In the genomic region with DNA sequence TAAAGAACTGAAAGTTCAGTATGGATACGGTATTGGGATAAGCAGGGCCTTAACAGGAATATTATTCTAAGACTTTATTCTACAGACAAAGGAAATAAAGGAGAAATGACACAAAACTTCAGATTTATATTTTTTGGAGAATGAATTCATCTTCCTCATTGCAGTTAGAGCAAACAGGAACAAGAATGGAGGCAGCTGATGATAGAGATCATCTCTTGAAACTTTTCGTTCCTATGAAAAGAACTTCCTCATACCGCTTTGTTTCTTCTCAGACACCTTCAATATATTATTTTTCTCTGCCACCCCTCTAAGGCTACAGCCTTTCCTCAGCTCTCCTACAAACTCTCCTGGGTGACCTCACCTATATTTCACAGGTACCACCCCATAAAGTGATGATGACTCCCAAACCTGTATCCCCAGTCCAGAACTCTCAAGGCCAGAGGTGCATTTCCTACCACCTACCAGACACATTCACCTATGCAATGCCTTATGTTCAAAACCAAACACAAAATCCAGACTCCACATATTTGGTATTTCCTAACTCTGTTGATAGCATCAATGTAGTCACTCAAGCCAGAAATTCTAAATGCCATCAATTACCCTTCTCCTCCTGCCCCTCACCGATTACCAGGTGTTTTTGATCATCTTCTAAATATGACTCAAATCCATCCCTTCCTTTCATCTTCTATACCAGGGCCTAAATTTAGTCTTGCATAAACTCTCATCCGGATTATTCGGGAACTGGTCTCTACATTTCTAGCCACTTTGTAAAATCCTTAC, we compare ENCODE assay signal across 17 cellular contexts. TPM values are rescaled to one million over a fixed set of nuclear protein-coding genes. Genes with fewer than 3 reads are reported as not detected.
DNase-seq lines count a peak whose midpoint lies in the region; ATAC-seq and TF ChIP-seq lines count a peak whose summit lies in the region.
"Had no signal": no experiment of that assay in that cellular context is flagged by ENCODE, and none has a peak within 500 bp of the region (broad histone marks: within the 10 kb centered on the region; RNA-seq: fewer than 3 reads in every experiment).

No MANE protein-coding gene starts in this region.

- H3K36me3 Mint-ChIP-seq in activated CD4-positive, alpha-beta T cell treated with anti-CD3 and anti-CD28 coated beads for 36 hours (ENCODE audit: low read depth) = peaks cover 23% of the 10 kb centered on the region
- peaks cover 4% of the 10 kb centered on the region for H3K36me3 Mint-ChIP-seq in central memory CD8-positive, alpha-beta T cell (ENCODE audit: insufficient read depth)

- TF ChIP-seq CTCF in OCI-LY1 (IDR thresholded peaks at IDR 0.05; ENCODE audit: low read length) (no peak), spleen (IDR thresholded peaks at IDR 0.05 in 8 of 11, conservative IDR thresholded peaks at IDR 0.05 in 3 of 11) (no peak), GM20000 (IDR thresholded peaks at IDR 0.05; ENCODE audit: extremely low read depth, missing control alignments) (no peak), esophagus squamous epithelium (IDR thresholded peaks at IDR 0.05) (no peak)

- H3K27ac ChIP-seq in OCI-LY1 (ENCODE audit: low read depth, low read length, poor library complexity, severe bottlenecking) = peak overlapping the region; percentile 48
- H3K27ac ChIP-seq in spleen = peak overlapping the region in 5 of 8 donors; percentile 16 to 72 (median 57)
- peak overlapping the region in 2 of 4 donors; percentile 16 to 33 for H3K27ac ChIP-seq in esophagus squamous epithelium
- H3K27ac ChIP-seq: colonic mucosa, GM23248, uterus had no signal

- no peaks in the 10 kb centered on the region for H3F3A ChIP-seq in OCI-LY1 (ENCODE audit: insufficient read depth, low read length)

- peak overlapping the region; percentile 79 for H3K27ac Mint-ChIP-seq in activated CD4-positive, alpha-beta T cell treated with anti-CD3 and anti-CD28 coated beads for 36 hours
- peak overlapping the region; percentile 63 for H3K27ac Mint-ChIP-seq in central memory CD8-positive, alpha-beta T cell (ENCODE audit: low read depth)

- no peaks in the 10 kb centered on the region for H3K27me3 Mint-ChIP-seq in activated CD4-positive, alpha-beta T cell treated with anti-CD3 and anti-CD28 coated beads for 36 hours
- H3K27me3 Mint-ChIP-seq in central memory CD8-positive, alpha-beta T cell = no peaks in the 10 kb centered on the region

- H3K9ac ChIP-seq in OCI-LY1 (ENCODE audit: low read length) = no peak overlapping the region
- H3K9ac ChIP-seq: GM23248 had no signal

- peaks cover 73% of the 10 kb centered on the region for H3K4me1 Mint-ChIP-seq in activated CD4-positive, alpha-beta T cell treated with anti-CD3 and anti-CD28 coated beads for 36 hours
- H3K4me1 Mint-ChIP-seq in central memory CD8-positive, alpha-beta T cell = peaks cover 69% of the 10 kb centered on the region

- peaks cover 97% of the 10 kb centered on the region for H3K79me2 ChIP-seq in OCI-LY1 (ENCODE audit: insufficient read depth, low read length)

- no peaks in the 10 kb centered on the region for H3K9me3 ChIP-seq in OCI-LY1 (ENCODE audit: low read length)
- H3K9me3 ChIP-seq in spleen = no peaks in the 10 kb centered on the region
- H3K9me3 ChIP-seq in esophagus squamous epithelium = no peaks in the 10 kb centered on the region
- H3K9me3 ChIP-seq: colonic mucosa, uterus had no signal

- H3K4me3 Mint-ChIP-seq in activated CD4-positive, alpha-beta T cell treated with anti-CD3 and anti-CD28 coated beads for 36 hours = peak overlapping the region; percentile 23
- H3K4me3 Mint-ChIP-seq in central memory CD8-positive, alpha-beta T cell = no peak overlapping the region

- no peaks in the 10 kb centered on the region for H3K9me2 ChIP-seq in OCI-LY1 (ENCODE audit: low read depth, low read length)

- ATAC-seq in activated CD4-positive, alpha-beta T cell treated with anti-CD3 and anti-CD28 coated beads for 36 hours = no peak
- no peak for ATAC-seq in central memory CD8-positive, alpha-beta T cell (replicated peaks; ENCODE audit: extremely low read depth, poor library complexity, severe bottlenecking)
- no peak for ATAC-seq in GM19351 (IDR thresholded peaks at IDR 0.05; ENCODE audit: unreplicated experiment)

- H3K27me3 ChIP-seq in OCI-LY1 (ENCODE audit: insufficient read depth, low read length) (no peaks in the 10 kb centered on the region), spleen (replicated peaks in 1 of 7) (no peaks in the 10 kb centered on the region), esophagus squamous epithelium (no peaks in the 10 kb centered on the region)
- H3K27me3 ChIP-seq: colonic mucosa, uterus had no signal

- no peak for DNase-seq in activated CD4-positive, alpha-beta T cell treated with anti-CD3 and anti-CD28 coated beads for 36 hours
- DNase-seq in activated CD4-positive, alpha-beta T cell treated with anti-CD3 and anti-CD28 coated beads for 1 hour = no peak
- no peak for DNase-seq in central memory CD8-positive, alpha-beta T cell (ENCODE audit: low spot score in 2 of 2)
- no peak for DNase-seq in spleen
- DNase-seq in GM20000 (ENCODE audit: low spot score) = no peak
- no peak for DNase-seq in esophagus squamous epithelium (lab: John Stamatoyannopoulos, UW)
- DNase-seq: ACHN; colonic mucosa; DMS79 treated with DMSO at 0.1 percent for 48 hours; GM23248; midbrain; NCI-H2171; stimulated activated CD4-positive, alpha-beta T cell treated with anti-CD3 and anti-CD28 coated beads, Interleukin-15, amount 100 ng/mL, for 24 hours; T-helper 9 cell; uterus had no signal

- H3K4me1 ChIP-seq in OCI-LY1 (ENCODE audit: insufficient read depth, low read length, severe bottlenecking) (peaks cover 40% of the 10 kb centered on the region), spleen (peaks cover 29 to 96% (median 64%) of the 10 kb centered on the region in 6 donors), esophagus squamous epithelium (peaks cover 10 to 97% (median 31%) of the 10 kb centered on the region in 3 donors)
- H3K4me1 ChIP-seq: colonic mucosa had no signal

- peak overlapping the region; percentile 31; the same call in 1 of the 2 replicates for H3K4me2 ChIP-seq in OCI-LY1 (ENCODE audit: low read length)

- TF ChIP-seq POLR2A in spleen (IDR thresholded peaks at IDR 0.05) = no peak
- TF ChIP-seq POLR2A in esophagus squamous epithelium (IDR thresholded peaks at IDR 0.05) = no peak

- H3K36me3 ChIP-seq in OCI-LY1 (ENCODE audit: insufficient read depth, low read length) (peaks cover 28% of the 10 kb centered on the region), spleen (peaks cover 0 to 13% (median 0%) of the 10 kb centered on the region in 6 donors), esophagus squamous epithelium (no peaks in the 10 kb centered on the region)
- H3K36me3 ChIP-seq: colonic mucosa, uterus had no signal

- intact Hi-C loops in activated CD4-positive, alpha-beta T cell treated with anti-CD3 and anti-CD28 coated beads for 36 hours (cut with DNase I, micrococcal nuclease) = loop anchor here (5.0 kb wide), 5 partner anchors 163 to 1322 kb away; a partner anchor contains a TSS
- intact Hi-C loops in spleen (cut with DNase I; ENCODE audit: low total_unique reads) (no loop called here), esophagus squamous epithelium (cut with DNase I) (no loop called here)

- POLR2A ChIA-PET in activated CD4-positive, alpha-beta T cell treated with anti-CD3 and anti-CD28 coated beads for 36 hours (lab: Charles Lee) = interaction anchor here (1.0 to 1.5 kb wide), 2 partner anchors 205 to 238 kb away, joined by 3 to 5 read pairs; no protein-coding TSS in a partner anchor

- CTCF ChIA-PET in activated CD4-positive, alpha-beta T cell treated with anti-CD3 and anti-CD28 coated beads for 36 hours (lab: Charles Lee) = interaction anchor here (0.6 to 4.1 kb wide), 3 partner anchors 10 to 294 kb away, joined by 3 to 18 read pairs (median 3); no protein-coding TSS in a partner anchor

- H3K9me3 Mint-ChIP-seq in activated CD4-positive, alpha-beta T cell treated with anti-CD3 and anti-CD28 coated beads for 36 hours (ENCODE audit: low read depth) = no peaks in the 10 kb centered on the region
- no peaks in the 10 kb centered on the region for H3K9me3 Mint-ChIP-seq in central memory CD8-positive, alpha-beta T cell

- WGBS in spleen, 5 donors = 66 to 73% (median 69%) methylated on average over 6 of the region's 6 CpGs
- WGBS in esophagus squamous epithelium, 2 donors = 80 to 83% methylated on average over 6 of the region's 6 CpGs

- H3K4me3 ChIP-seq in OCI-LY1 (ENCODE audit: low read depth, low read length, poor library complexity, severe bottlenecking) = peak overlapping the region; percentile 6
- no peak overlapping the region for H3K4me3 ChIP-seq in spleen
- no peak overlapping the region for H3K4me3 ChIP-seq in esophagus squamous epithelium
- H3K4me3 ChIP-seq: colonic mucosa, GM23248, uterus had no signal

- no peak overlapping the region for H2AFZ ChIP-seq in OCI-LY1 (ENCODE audit: low read length)
- H2AFZ ChIP-seq: GM23248 had no signal

- no peaks in the 10 kb centered on the region for H4K20me1 ChIP-seq in OCI-LY1 (ENCODE audit: insufficient read depth, low read length)

RNA-seq across cellular contexts. Expression of a gene that starts 7.4 kb away (rescaled TPM):
- total RNA-seq in activated CD4-positive, alpha-beta T cell treated with anti-CD3 and anti-CD28 coated beads for 36 hours = 10 to 100 TPM; 19.1 to 31.2 TPM
- total RNA-seq in spleen (100 to 1,000 TPM in 3 of 7 donors, 10 to 100 TPM in 4; 47.5 to 172 (median 57.9) TPM), esophagus squamous epithelium (100 to 1,000 TPM in 3 of 4 donors, 10 to 100 TPM in 1; 73.6 to 143 (median 124) TPM)
- 10 to 100 TPM in 2 of 3 donors, 1 to 10 TPM in 1; 9.1 to 15.9 (median 11.9) TPM for polyA plus RNA-seq in spleen

RNA-seq across cellular contexts. Expression of a gene that starts 35.0 kb away (rescaled TPM):
- under 1 TPM; 0.82 to 0.91 TPM for total RNA-seq in activated CD4-positive, alpha-beta T cell treated with anti-CD3 and anti-CD28 coated beads for 36 hours
- total RNA-seq in spleen (1 to 10 TPM; 1.0 to 3.2 (median 1.7) TPM), esophagus squamous epithelium (1 to 10 TPM; 3.3 to 7.3 (median 6.0) TPM)
- polyA plus RNA-seq in spleen = 1 to 10 TPM in 2 of 3 donors, under 1 TPM in 1; 0.91 to 1.4 (median 1.3) TPM

Comparison
In these comparisons a context has a peak if more than half of its experiments do, and no peak if none do; other contexts are left out.
1. intact Hi-C loops: an anchor here in activated CD4-positive, alpha-beta T cell treated with anti-CD3 and anti-CD28 coated beads for 36 hours (5.0 kb wide); none called in spleen and esophagus squamous epithelium.